ENCODE assay signal across 13 cellular contexts in the genomic region with DNA sequence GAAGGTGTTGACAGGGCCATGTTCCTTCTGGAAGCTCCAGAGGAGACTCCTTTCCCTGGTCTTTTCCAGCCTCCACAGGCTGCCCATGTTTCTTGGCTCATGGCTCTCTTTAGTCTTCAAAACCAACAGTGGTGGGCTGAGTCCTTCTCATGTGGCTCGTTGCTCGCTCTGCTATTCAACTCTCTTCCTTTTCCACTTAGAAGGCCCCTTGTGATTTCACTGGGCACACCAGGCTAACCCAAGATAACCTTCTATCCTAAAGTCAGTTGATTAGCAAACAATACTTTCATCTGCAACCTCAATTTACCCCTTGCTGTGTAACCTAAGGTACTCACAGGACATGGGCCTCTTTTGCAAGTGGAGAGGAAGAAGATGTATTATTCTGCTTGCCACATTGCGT.
A peak's percentile ranks its signal among the peaks of the same experiment; 100 is the strongest.
DNase-seq lines count a peak whose midpoint lies in the region; ATAC-seq lines count a peak whose summit lies in the region.
"Had no signal": no experiment of that assay in that cellular context is flagged by ENCODE, and none has a peak within 500 bp of the region (broad histone marks: within the 10 kb centered on the region; RNA-seq: fewer than 3 reads in every experiment).

No MANE protein-coding gene starts in this region.

- H3K27ac Mint-ChIP-seq in activated CD4-positive, alpha-beta T cell treated with anti-CD3 and anti-CD28 coated beads for 36 hours = peak overlapping the region; percentile 69
- H3K27ac Mint-ChIP-seq in immature natural killer cell = peak overlapping the region; percentile 69 to 87 (median 82)
- peak overlapping the region; percentile 74 for H3K27ac Mint-ChIP-seq in stimulated activated effector memory CD8-positive, alpha-beta T cell treated with anti-CD3 and anti-CD28 coated beads, Interleukin-12 subunit alpha, Interleukin-12 subunit beta, amount 100 ng/mL, for 72 hours

- POLR2A ChIA-PET in activated CD4-positive, alpha-beta T cell treated with anti-CD3 and anti-CD28 coated beads for 36 hours (lab: Charles Lee) = interaction anchor here (0.7 kb wide), 1 partner anchor 8 kb away, joined by 3 read pairs; no protein-coding TSS in a partner anchor

- intact Hi-C loops in activated CD4-positive, alpha-beta T cell treated with anti-CD3 and anti-CD28 coated beads for 36 hours (cut with DNase I, micrococcal nuclease) = loop anchor here in 1 of 2 experiments (2.0 kb wide), 1 partner anchor 14 kb away; no protein-coding TSS in a partner anchor

- peaks cover 65% of the 10 kb centered on the region for H3K4me1 Mint-ChIP-seq in activated CD4-positive, alpha-beta T cell treated with anti-CD3 and anti-CD28 coated beads for 36 hours
- peaks cover 94 to 96% of the 10 kb centered on the region in 2 donors for H3K4me1 Mint-ChIP-seq in immature natural killer cell
- peaks cover 64% of the 10 kb centered on the region for H3K4me1 Mint-ChIP-seq in stimulated activated effector memory CD8-positive, alpha-beta T cell treated with anti-CD3 and anti-CD28 coated beads, Interleukin-12 subunit alpha, Interleukin-12 subunit beta, amount 100 ng/mL, for 72 hours

- H3K9me3 Mint-ChIP-seq in activated CD4-positive, alpha-beta T cell treated with anti-CD3 and anti-CD28 coated beads for 36 hours (ENCODE audit: low read depth) = peaks cover 3% of the 10 kb centered on the region
- no peaks in the 10 kb centered on the region for H3K9me3 Mint-ChIP-seq in immature natural killer cell
- peaks cover under 1% of the 10 kb centered on the region for H3K9me3 Mint-ChIP-seq in stimulated activated effector memory CD8-positive, alpha-beta T cell treated with anti-CD3 and anti-CD28 coated beads, Interleukin-12 subunit alpha, Interleukin-12 subunit beta, amount 100 ng/mL, for 72 hours

- DNase-seq in activated CD4-positive, alpha-beta T cell treated with anti-CD3 and anti-CD28 coated beads for 36 hours = no peak
- DNase-seq in activated CD4-positive, alpha-beta T cell treated with anti-CD3 and anti-CD28 coated beads, Interleukin-2, amount 50 U/mL, for 4 hours = no peak
- DNase-seq in SIG-M5 (lab: John Stamatoyannopoulos, UW) = peak; percentile 40
- DNase-seq in immature natural killer cell = no peak
- DNase-seq in stimulated activated effector memory CD8-positive, alpha-beta T cell treated with anti-CD3 and anti-CD28 coated beads, Interleukin-12 subunit alpha, Interleukin-12 subunit beta, amount 100 ng/mL, for 72 hours (ENCODE audit: low spot score in 2 of 2) = no peak
- DNase-seq in activated effector memory CD4-positive, alpha-beta T cell treated with Interleukin-2 at 50 U/mL for 16 hours = no peak
- DNase-seq in NAMALWA (ENCODE audit: low spot score) = no peak
- DNase-seq in NCI-H526 (lab: John Stamatoyannopoulos, UW) = no peak
- DNase-seq: DMS79 treated with DMSO at 0.1 percent for 48 hours, H7, NCI-H1105 treated with DMSO at 0.1 percent for 48 hours, NCI-H446 treated with DMSO at 0.1 percent for 48 hours had no signal

- peaks cover 15% of the 10 kb centered on the region for H3K36me3 Mint-ChIP-seq in activated CD4-positive, alpha-beta T cell treated with anti-CD3 and anti-CD28 coated beads for 36 hours (ENCODE audit: low read depth)
- peaks cover 0 to 2% (median 0%) of the 10 kb centered on the region in 3 donors for H3K36me3 Mint-ChIP-seq in immature natural killer cell
- no peaks in the 10 kb centered on the region for H3K36me3 Mint-ChIP-seq in stimulated activated effector memory CD8-positive, alpha-beta T cell treated with anti-CD3 and anti-CD28 coated beads, Interleukin-12 subunit alpha, Interleukin-12 subunit beta, amount 100 ng/mL, for 72 hours

- CTCF ChIA-PET in activated CD4-positive, alpha-beta T cell treated with anti-CD3 and anti-CD28 coated beads for 36 hours (lab: Charles Lee) = interaction anchor here (0.9 to 1.3 kb wide), 2 partner anchors 18 to 100 kb away, joined by 3 to 5 read pairs; no protein-coding TSS in a partner anchor

- peak; percentile 45 for ATAC-seq in activated CD4-positive, alpha-beta T cell treated with anti-CD3 and anti-CD28 coated beads for 36 hours
- ATAC-seq in stimulated activated effector memory CD8-positive, alpha-beta T cell treated with anti-CD3 and anti-CD28 coated beads, Interleukin-12 subunit alpha, Interleukin-12 subunit beta, amount 100 ng/mL, for 72 hours = no peak
- ATAC-seq: A549 had no signal

- peak overlapping the region; percentile 27 for H3K4me3 Mint-ChIP-seq in activated CD4-positive, alpha-beta T cell treated with anti-CD3 and anti-CD28 coated beads for 36 hours
- peak overlapping the region; percentile 22 to 56 (median 46) for H3K4me3 Mint-ChIP-seq in immature natural killer cell
- peak overlapping the region; percentile 63 for H3K4me3 Mint-ChIP-seq in stimulated activated effector memory CD8-positive, alpha-beta T cell treated with anti-CD3 and anti-CD28 coated beads, Interleukin-12 subunit alpha, Interleukin-12 subunit beta, amount 100 ng/mL, for 72 hours

- H3K27me3 Mint-ChIP-seq in activated CD4-positive, alpha-beta T cell treated with anti-CD3 and anti-CD28 coated beads for 36 hours = no peaks in the 10 kb centered on the region
- H3K27me3 Mint-ChIP-seq in immature natural killer cell (ENCODE audit: low read depth in 3 of 3) = peaks cover 0 to 3% (median 0%) of the 10 kb centered on the region in 3 donors
